18 cellular contexts compared by ENCODE assay signal in genomic region chr21:37531402-37532042, GRCh38.
DNase-seq lines count a peak whose midpoint lies in the region; ATAC-seq and TF ChIP-seq lines count a peak whose summit lies in the region.
"Had no signal": no experiment of that assay in that cellular context is flagged by ENCODE, and none has a peak within 500 bp of the region (broad histone marks: within the 10 kb centered on the region; RNA-seq: fewer than 3 reads in every experiment).

No MANE protein-coding gene starts in this region.

- H3K9ac ChIP-seq in adipocyte (ENCODE audit: low read length) = no peak overlapping the region

- no peak for TF ChIP-seq CTCF in right atrium auricular region (IDR thresholded peaks at IDR 0.05)

- ATAC-seq in sciatic nerve = peak; percentile 51
- ATAC-seq: HCT116; stimulated activated effector memory CD8-positive, alpha-beta T cell treated with anti-CD3 and anti-CD28 coated beads, Interleukin-12 subunit alpha, Interleukin-12 subunit beta, amount 100 ng/mL, for 72 hours had no signal

- H3K4me1 ChIP-seq in adipocyte (ENCODE audit: control insufficient read depth, insufficient read depth, low read length) (peaks cover 15% of the 10 kb centered on the region), right atrium auricular region (peaks cover 0 to 19% of the 10 kb centered on the region in 2 donors)

- peaks cover 34% of the 10 kb centered on the region for H3K27me3 ChIP-seq in adipocyte (replicated peaks; ENCODE audit: control insufficient read depth, insufficient read depth, low read length)
- no peaks in the 10 kb centered on the region for H3K27me3 ChIP-seq in right atrium auricular region

- H3K9me3 ChIP-seq in adipocyte (ENCODE audit: control insufficient read depth, low read length) (peaks cover 18% of the 10 kb centered on the region), right atrium auricular region (peaks cover 0 to 16% of the 10 kb centered on the region in 2 donors)

- H3K4me3 ChIP-seq in adipocyte (ENCODE audit: low read length) (no peak overlapping the region), right atrium auricular region (no peak overlapping the region)
- H3K4me3 ChIP-seq: SK-N-MC had no signal

- DNase-seq in H4 (ENCODE audit: low spot score) (peak; percentile 34), adipocyte (ENCODE audit: low read depth) (peak; percentile 8), right atrium auricular region (ENCODE audit: low spot score) (no peak), sciatic nerve (ENCODE audit: low spot score) (no peak), SKM-1 treated with dmso at 0.1 percent for 144 hours (lab: John Stamatoyannopoulos, UW; ENCODE audit: unreplicated experiment) (no peak), superior temporal gyrus (ENCODE audit: extremely low spot score) (no peak), NCI-H2227 (lab: John Stamatoyannopoulos, UW; ENCODE audit: unreplicated experiment) (no peak)
- DNase-seq in activated CD4-positive, alpha-beta T cell treated with anti-CD3 and anti-CD28 coated beads, Interleukin-2, amount 50 U/mL, for 1 hour = no peak
- DNase-seq: activated B cell treated with CpG ODN at 0.5 μM for 24 hours; AML-193; effector CD4-positive, alpha-beta T cell; glutamatergic neuron; NCI-H1436; NCI-H748 treated with DMSO at 0.1 percent for 48 hours; stimulated activated CD4-positive, alpha-beta T cell treated with anti-CD3 and anti-CD28 coated beads, Interleukin-1b, Interleukin-23, amount 100 ng/mL, for 48 hours had no signal

- intact Hi-C loops in sciatic nerve (cut with DNase I) = no loop called here

- peak overlapping the region; percentile 79 to 87 for H3K27ac ChIP-seq in right atrium auricular region
- H3K27ac ChIP-seq: SK-N-MC had no signal

- H3K36me3 ChIP-seq in adipocyte (ENCODE audit: control insufficient read depth, insufficient read depth, low read length, severe bottlenecking) (no peaks in the 10 kb centered on the region), right atrium auricular region (no peaks in the 10 kb centered on the region)

Comparison
In these comparisons a context has a peak if more than half of its experiments do, and no peak if none do; other contexts are left out.
1. DNase-seq: peak in H4 (single experiment) and adipocyte (single experiment); none in right atrium auricular region (single experiment), sciatic nerve (single experiment), SKM-1 treated with dmso at 0.1 percent for 144 hours (single experiment), superior temporal gyrus (single experiment), NCI-H2227 (single experiment) and activated CD4-positive, alpha-beta T cell treated with anti-CD3 and anti-CD28 coated beads, Interleukin-2, amount 50 U/mL, for 1 hour (single experiment).